ENCODE assay signal across 19 cellular contexts in the genomic region with DNA sequence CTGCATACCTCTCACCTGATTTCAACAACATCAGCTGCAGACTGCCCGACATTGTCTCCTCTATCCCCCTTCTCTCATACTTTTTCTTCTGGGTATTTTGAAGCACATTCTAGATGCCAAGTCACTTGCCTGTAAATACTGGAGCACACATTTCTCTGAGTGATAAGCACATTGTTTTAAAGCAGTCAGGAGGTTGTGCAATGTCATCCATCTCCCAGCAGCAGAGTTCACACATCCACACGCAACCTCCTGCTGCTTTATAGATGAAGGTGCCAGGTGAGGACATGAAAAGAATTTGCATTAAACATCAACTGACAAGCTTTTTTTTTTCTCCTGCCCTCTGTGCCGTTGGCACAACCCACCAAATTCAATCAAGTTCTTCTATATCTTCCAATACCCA. TPM values are rescaled to one million over a fixed set of nuclear protein-coding genes. Genes with fewer than 3 reads are reported as not detected.
DNase-seq lines count a peak whose midpoint lies in the region; ATAC-seq, FAIRE-seq and TF ChIP-seq lines count a peak whose summit lies in the region.
"Had no signal": no experiment of that assay in that cellular context is flagged by ENCODE, and none has a peak within 500 bp of the region (broad histone marks: within the 10 kb centered on the region; RNA-seq: fewer than 3 reads in every experiment).

No MANE protein-coding gene starts in this region.

- intact Hi-C loops in MCF 10A (cut with micrococcal nuclease) (no loop called here), dorsolateral prefrontal cortex (cut with DNase I) (no loop called here)

- H3K9me3 Mint-ChIP-seq in activated naive CD4-positive, alpha-beta T cell treated with anti-CD3 and anti-CD28 coated beads, Interleukin-2, amount 50 U/mL, for 24 hours, result no peaks in the 10 kb centered on the region
- no peaks in the 10 kb centered on the region for H3K9me3 Mint-ChIP-seq in MCF 10A (ENCODE audit: unreplicated experiment)
- no peaks in the 10 kb centered on the region for H3K9me3 Mint-ChIP-seq in stimulated activated effector memory CD8-positive, alpha-beta T cell treated with anti-CD3 and anti-CD28 coated beads, Interleukin-12 subunit alpha, Interleukin-12 subunit beta, amount 100 ng/mL, for 72 hours
- H3K9me3 Mint-ChIP-seq: activated naive CD4-positive, alpha-beta T cell treated with anti-CD3 and anti-CD28 coated beads, Interleukin-2, amount 10 ng/mL, durations not matched to agents 7 days and 5 days had no signal

- H3K27ac ChIP-seq in small intestine (ENCODE audit: low read depth in 1 of 2, low read length in 1 of 2) (no peak overlapping the region), dorsolateral prefrontal cortex (no peak overlapping the region)
- H3K27ac ChIP-seq: esophagus squamous epithelium, heart right ventricle, sigmoid colon had no signal

- no peak overlapping the region for H3K4me3 ChIP-seq in small intestine (ENCODE audit: low read depth in 1 of 2, low read length in 2 of 2)
- H3K4me3 ChIP-seq in dorsolateral prefrontal cortex, result no peak overlapping the region
- H3K4me3 ChIP-seq: esophagus squamous epithelium, heart right ventricle, mucosa of descending colon, sigmoid colon had no signal

- WGBS in small intestine, 3 donors, result 11 to 37% (median 19%) methylated on average over 3 of the region's 3 CpGs

- no peak for DNase-seq in activated naive CD4-positive, alpha-beta T cell (lab: John Stamatoyannopoulos, UW)
- DNase-seq in NCI-H526 (lab: John Stamatoyannopoulos, UW), result peak; percentile 87 to 88
- DNase-seq in erythroblast (lab: John Stamatoyannopoulos, UW), result peak; percentile 73 to 82
- peak; percentile 33 for DNase-seq in small intestine
- DNase-seq in MCF 10A (ENCODE audit: unreplicated experiment), result no peak
- no peak for DNase-seq in dorsolateral prefrontal cortex
- no peak for DNase-seq in stimulated activated effector memory CD8-positive, alpha-beta T cell treated with anti-CD3 and anti-CD28 coated beads, Interleukin-12 subunit alpha, Interleukin-12 subunit beta, amount 100 ng/mL, for 72 hours (ENCODE audit: low spot score in 2 of 2)
- DNase-seq: activated CD4-positive, alpha-beta T cell treated with anti-CD3 and anti-CD28 coated beads for 36 hours; activated naive CD4-positive, alpha-beta T cell treated with anti-CD3 and anti-CD28 coated beads, Interleukin-2, amount 10 ng/mL, durations not matched to agents 7 days and 5 days; esophagus squamous epithelium; heart right ventricle; mucosa of descending colon; occipital lobe; SHP77; stimulated activated CD4-positive, alpha-beta T cell treated with anti-CD3 and anti-CD28 coated beads, Interleukin-2, amount 100 ng/mL, for 48 hours; T-helper 2 cell had no signal

- TF ChIP-seq POLR2A in erythroblast (IDR thresholded peaks at IDR 0.05; ENCODE audit: low read length), result no peak

- peaks cover 8% of the 10 kb centered on the region for H3K4me1 Mint-ChIP-seq in activated naive CD4-positive, alpha-beta T cell treated with anti-CD3 and anti-CD28 coated beads, Interleukin-2, amount 50 U/mL, for 24 hours
- peaks cover 6% of the 10 kb centered on the region for H3K4me1 Mint-ChIP-seq in MCF 10A (ENCODE audit: insufficient read depth, unreplicated experiment)
- peaks cover 16% of the 10 kb centered on the region for H3K4me1 Mint-ChIP-seq in stimulated activated effector memory CD8-positive, alpha-beta T cell treated with anti-CD3 and anti-CD28 coated beads, Interleukin-12 subunit alpha, Interleukin-12 subunit beta, amount 100 ng/mL, for 72 hours

- ATAC-seq in stimulated activated effector memory CD8-positive, alpha-beta T cell treated with anti-CD3 and anti-CD28 coated beads, Interleukin-12 subunit alpha, Interleukin-12 subunit beta, amount 100 ng/mL, for 72 hours, result no peak
- ATAC-seq: activated CD4-positive, alpha-beta T cell treated with anti-CD3 and anti-CD28 coated beads for 36 hours; heart right ventricle; mucosa of descending colon had no signal

- H3K27me3 ChIP-seq in small intestine (ENCODE audit: control insufficient read depth in 2 of 2, insufficient read depth in 2 of 2, low read length in 2 of 2) (peaks cover 0 to 8% of the 10 kb centered on the region in 2 donors), dorsolateral prefrontal cortex (peaks cover 0 to 48% (median 26%) of the 10 kb centered on the region in 45 donors)

- POLR2A ChIA-PET in MCF 10A (lab: Yijun Ruan, JAX), result interaction anchor here (0.7 kb wide), 1 partner anchor 293 kb away, joined by 3 read pairs; no protein-coding TSS in a partner anchor

- CTCF ChIA-PET in MCF 10A (lab: Yijun Ruan, JAX), result interaction anchor here (0.6 kb wide), 2 partner anchors 10 to 391 kb away, joined by 3 to 5 read pairs; no protein-coding TSS in a partner anchor

- H3K9me3 ChIP-seq in small intestine (ENCODE audit: control insufficient read depth, low read depth), result no peaks in the 10 kb centered on the region
- H3K9me3 ChIP-seq: esophagus squamous epithelium, heart right ventricle, mucosa of descending colon, sigmoid colon had no signal

- H3K36me3 Mint-ChIP-seq in activated naive CD4-positive, alpha-beta T cell treated with anti-CD3 and anti-CD28 coated beads, Interleukin-2, amount 50 U/mL, for 24 hours, result no peaks in the 10 kb centered on the region
- H3K36me3 Mint-ChIP-seq in MCF 10A (ENCODE audit: insufficient read depth, unreplicated experiment), result peaks cover 7% of the 10 kb centered on the region
- H3K36me3 Mint-ChIP-seq in stimulated activated effector memory CD8-positive, alpha-beta T cell treated with anti-CD3 and anti-CD28 coated beads, Interleukin-12 subunit alpha, Interleukin-12 subunit beta, amount 100 ng/mL, for 72 hours, result peaks cover 6% of the 10 kb centered on the region

- no peaks in the 10 kb centered on the region for H3K4me1 ChIP-seq in small intestine (ENCODE audit: control insufficient read depth in 2 of 2, insufficient read depth in 1 of 2, low read depth in 1 of 2, low read length in 1 of 2)

- TF ChIP-seq CTCF in MCF 10A (IDR thresholded peaks at IDR 0.05; ENCODE audit: unreplicated experiment), result no peak
- TF ChIP-seq CTCF in dorsolateral prefrontal cortex (IDR thresholded peaks at IDR 0.05 in 54 of 56, conservative IDR thresholded peaks at IDR 0.05 in 2 of 56; ENCODE audit: low read depth in 1 of 56, partially characterized antibody in 56 of 56), result no peak

- no peak for FAIRE-seq in small intestine (lab: Jason Lieb, UNC)

- H3K27ac Mint-ChIP-seq in activated naive CD4-positive, alpha-beta T cell treated with anti-CD3 and anti-CD28 coated beads, Interleukin-2, amount 50 U/mL, for 24 hours, result peak overlapping the region; percentile 57
- H3K27ac Mint-ChIP-seq in MCF 10A (ENCODE audit: low read depth, unreplicated experiment), result no peak overlapping the region
- no peak overlapping the region for H3K27ac Mint-ChIP-seq in stimulated activated effector memory CD8-positive, alpha-beta T cell treated with anti-CD3 and anti-CD28 coated beads, Interleukin-12 subunit alpha, Interleukin-12 subunit beta, amount 100 ng/mL, for 72 hours
- H3K27ac Mint-ChIP-seq: activated CD4-positive, alpha-beta T cell treated with anti-CD3 and anti-CD28 coated beads for 36 hours; activated naive CD4-positive, alpha-beta T cell treated with anti-CD3 and anti-CD28 coated beads, Interleukin-2, amount 10 ng/mL, durations not matched to agents 7 days and 5 days had no signal

- peaks cover 12% of the 10 kb centered on the region for H3K27me3 Mint-ChIP-seq in activated naive CD4-positive, alpha-beta T cell treated with anti-CD3 and anti-CD28 coated beads, Interleukin-2, amount 50 U/mL, for 24 hours
- peaks cover 47% of the 10 kb centered on the region for H3K27me3 Mint-ChIP-seq in MCF 10A (ENCODE audit: insufficient read depth, unreplicated experiment)

- H3K4me3 Mint-ChIP-seq in activated naive CD4-positive, alpha-beta T cell treated with anti-CD3 and anti-CD28 coated beads, Interleukin-2, amount 50 U/mL, for 24 hours, result no peak overlapping the region
- no peak overlapping the region for H3K4me3 Mint-ChIP-seq in MCF 10A (ENCODE audit: unreplicated experiment)
- H3K4me3 Mint-ChIP-seq in stimulated activated effector memory CD8-positive, alpha-beta T cell treated with anti-CD3 and anti-CD28 coated beads, Interleukin-12 subunit alpha, Interleukin-12 subunit beta, amount 100 ng/mL, for 72 hours, result no peak overlapping the region
- H3K4me3 Mint-ChIP-seq: activated CD4-positive, alpha-beta T cell treated with anti-CD3 and anti-CD28 coated beads for 36 hours; activated naive CD4-positive, alpha-beta T cell treated with anti-CD3 and anti-CD28 coated beads, Interleukin-2, amount 10 ng/mL, durations not matched to agents 7 days and 5 days had no signal

- H3K36me3 ChIP-seq in small intestine (ENCODE audit: control insufficient read depth in 2 of 2, insufficient read depth in 2 of 2, low read length in 2 of 2), result no peaks in the 10 kb centered on the region
- H3K36me3 ChIP-seq: esophagus squamous epithelium, heart right ventricle, sigmoid colon had no signal

- BruUV-seq in MCF 10A (replicated peaks; lab: Mats Ljungman, UMichigan), result no TSS peak

RNA-seq across cellular contexts. Expression of a gene that starts 5.5 kb away (rescaled TPM):
- polyA plus RNA-seq in small intestine, result not detected
- total RNA-seq in MCF 10A (2022), result not detected in 2 replicates
- 1 to 10 TPM in 5 of 120 experiments, under 1 TPM in 12, not detected in 103; 0.39 to 1.3 (median 0.61) TPM for total RNA-seq in dorsolateral prefrontal cortex
- total RNA-seq: mucosa of descending colon, occipital lobe, temporal lobe had no signal
- polyA plus RNA-seq: sigmoid colon had no signal

RNA-seq across cellular contexts. Expression of a gene that starts 23.7 kb away (rescaled TPM):
- 1,000 to 10,000 TPM; 1,282 to 2,391 (median 1,825) TPM for polyA plus RNA-seq in small intestine
- total RNA-seq in MCF 10A (2022), result 213 and 265 TPM in 2 replicates
- 100 to 1,000 TPM; 243 to 552 (median 394) TPM for total RNA-seq in dorsolateral prefrontal cortex

RNA-seq across cellular contexts. Expression of a gene that starts 30.3 kb away (rescaled TPM):
- 1 to 10 TPM; 2.7 to 7.3 (median 5.6) TPM for polyA plus RNA-seq in small intestine
- 0.44 and 1.0 TPM in 2 replicates for total RNA-seq in MCF 10A (2022)
- total RNA-seq in dorsolateral prefrontal cortex, result 1 to 10 TPM in 12 of 120 experiments, under 1 TPM in 10, not detected in 98; 0.29 to 1.8 (median 1.1) TPM
- total RNA-seq: temporal lobe had no signal

RNA-seq across cellular contexts. Expression of a gene that starts 32.5 kb away (rescaled TPM):
- under 1 TPM in 1 of 3 donors, not detected in 2; 0.22 TPM for polyA plus RNA-seq in small intestine
- total RNA-seq in MCF 10A (2022) (not detected in 2 replicates), dorsolateral prefrontal cortex (under 1 TPM in 1 of 120 experiments, not detected in 119; 0.54 TPM)
- total RNA-seq: occipital lobe, sigmoid colon, temporal lobe had no signal

RNA-seq across cellular contexts. Expression of a gene that starts 43.0 kb away (rescaled TPM):
- 10 to 100 TPM; 62.4 to 71.5 (median 67.3) TPM for polyA plus RNA-seq in small intestine
- total RNA-seq in MCF 10A (2022) (84.2 and 87.7 TPM in 2 replicates), dorsolateral prefrontal cortex (10 to 100 TPM; 36.6 to 66.9 (median 49.4) TPM)

Comparison
In these comparisons a context has a peak if more than half of its experiments do, and no peak if none do; other contexts are left out.
1. DNase-seq: peak in NCI-H526 (2 of 2), erythroblast (2 of 2) and small intestine (single experiment); none in activated naive CD4-positive, alpha-beta T cell (0 of 4), MCF 10A (single experiment), dorsolateral prefrontal cortex (0 of 10) and stimulated activated effector memory CD8-positive, alpha-beta T cell treated with anti-CD3 and anti-CD28 coated beads, Interleukin-12 subunit alpha, Interleukin-12 subunit beta, amount 100 ng/mL, for 72 hours (0 of 2).